ENCODE assay signal across 13 cellular contexts in genomic region chr22:36901411-36902142, GRCh38. TPM values are rescaled to one million over a fixed set of nuclear protein-coding genes. Genes with fewer than 3 reads are reported as not detected.
A peak's percentile ranks its signal among the peaks of the same experiment; 100 is the strongest.
DNase-seq lines count a peak whose midpoint lies in the region; ATAC-seq lines count a peak whose summit lies in the region.
"Had no signal": no experiment of that assay in that cellular context is flagged by ENCODE, and none has a peak within 500 bp of the region (broad histone marks: within the 10 kb centered on the region; RNA-seq: fewer than 3 reads in every experiment).

No MANE protein-coding gene starts in this region.

- H3K4me3 Mint-ChIP-seq in activated T-helper 1 cell treated with anti-CD3 and anti-CD28 coated beads, Interleukin-12 subunit alpha, Interleukin-12 subunit beta, Interleukin-2, Interleukin-4 antibody, amounts not matched to agents 30 ng/mL and 10 ng/mL and 1 ng/mL, durations not matched to agents 14 hours and 24 hours and 36 hours = peak overlapping the region; percentile 43

- peaks cover 4% of the 10 kb centered on the region for H3K36me3 Mint-ChIP-seq in activated T-helper 1 cell treated with anti-CD3 and anti-CD28 coated beads, Interleukin-12 subunit alpha, Interleukin-12 subunit beta, Interleukin-2, Interleukin-4 antibody, amounts not matched to agents 30 ng/mL and 10 ng/mL and 1 ng/mL, durations not matched to agents 14 hours and 24 hours and 36 hours (ENCODE audit: low read depth)

- DNase-seq in CMK (ENCODE audit: low read depth) (peak; percentile 94), dedifferentiated amniotic fluid mesenchymal stem cell (ENCODE audit: extremely low spot score) (no peak), DMS 273 (lab: John Stamatoyannopoulos, UW; ENCODE audit: unreplicated experiment) (no peak), NCI-H1930 (lab: John Stamatoyannopoulos, UW) (no peak), NCI-H1105 (lab: John Stamatoyannopoulos, UW) (no peak)
- DNase-seq in activated T-helper 1 cell treated with anti-CD3 and anti-CD28 coated beads, Interleukin-12 subunit alpha, Interleukin-12 subunit beta, Interleukin-2, Interleukin-4 antibody, amounts not matched to agents 30 ng/mL and 10 ng/mL and 1 ng/mL, durations not matched to agents 14 hours and 24 hours and 36 hours (ENCODE audit: low spot score) = peak; percentile 49
- DNase-seq: caudate nucleus, COR-L47, pancreas, T-helper 9 cell had no signal

- peak; percentile 83 for ATAC-seq in GM19397 (IDR thresholded peaks at IDR 0.05; ENCODE audit: unreplicated experiment)
- ATAC-seq in HG03280 (IDR thresholded peaks at IDR 0.05; ENCODE audit: unreplicated experiment) = peak; percentile 74
- ATAC-seq: HCT116 had no signal

- peaks cover 46% of the 10 kb centered on the region for H3K4me1 Mint-ChIP-seq in activated T-helper 1 cell treated with anti-CD3 and anti-CD28 coated beads, Interleukin-12 subunit alpha, Interleukin-12 subunit beta, Interleukin-2, Interleukin-4 antibody, amounts not matched to agents 30 ng/mL and 10 ng/mL and 1 ng/mL, durations not matched to agents 14 hours and 24 hours and 36 hours (ENCODE audit: low read depth)

- intact Hi-C loops in activated T-helper 1 cell treated with anti-CD3 and anti-CD28 coated beads, Interleukin-12 subunit alpha, Interleukin-12 subunit beta, Interleukin-2, Interleukin-4 antibody, amounts not matched to agents 30 ng/mL and 10 ng/mL and 1 ng/mL, durations not matched to agents 14 hours and 24 hours and 36 hours (cut with micrococcal nuclease) = loop anchor here (1.0 to 5.0 kb wide), 2 partner anchors 27 to 44 kb away; no protein-coding TSS in a partner anchor

- H3K27me3 Mint-ChIP-seq in activated T-helper 1 cell treated with anti-CD3 and anti-CD28 coated beads, Interleukin-12 subunit alpha, Interleukin-12 subunit beta, Interleukin-2, Interleukin-4 antibody, amounts not matched to agents 30 ng/mL and 10 ng/mL and 1 ng/mL, durations not matched to agents 14 hours and 24 hours and 36 hours (ENCODE audit: insufficient read depth) = peaks cover 13% of the 10 kb centered on the region

- H3K9me3 Mint-ChIP-seq in activated T-helper 1 cell treated with anti-CD3 and anti-CD28 coated beads, Interleukin-12 subunit alpha, Interleukin-12 subunit beta, Interleukin-2, Interleukin-4 antibody, amounts not matched to agents 30 ng/mL and 10 ng/mL and 1 ng/mL, durations not matched to agents 14 hours and 24 hours and 36 hours = peaks cover 16% of the 10 kb centered on the region

- H3K27ac Mint-ChIP-seq in activated T-helper 1 cell treated with anti-CD3 and anti-CD28 coated beads, Interleukin-12 subunit alpha, Interleukin-12 subunit beta, Interleukin-2, Interleukin-4 antibody, amounts not matched to agents 30 ng/mL and 10 ng/mL and 1 ng/mL, durations not matched to agents 14 hours and 24 hours and 36 hours = peak overlapping the region; percentile 85

RNA-seq across cellular contexts. Expression of gene CSF2RB, which starts 11.9 kb away (rescaled TPM):
- total RNA-seq in activated T-helper 1 cell treated with anti-CD3 and anti-CD28 coated beads, Interleukin-12 subunit alpha, Interleukin-12 subunit beta, Interleukin-2, Interleukin-4 antibody, amounts not matched to agents 30 ng/mL and 10 ng/mL and 1 ng/mL, durations not matched to agents 14 hours and 24 hours and 36 hours = 11.7 and 11.8 TPM in 2 replicates

RNA-seq across cellular contexts. Expression of gene NCF4, which starts 40.8 kb away (rescaled TPM):
- 15.6 and 17.3 TPM in 2 replicates for total RNA-seq in activated T-helper 1 cell treated with anti-CD3 and anti-CD28 coated beads, Interleukin-12 subunit alpha, Interleukin-12 subunit beta, Interleukin-2, Interleukin-4 antibody, amounts not matched to agents 30 ng/mL and 10 ng/mL and 1 ng/mL, durations not matched to agents 14 hours and 24 hours and 36 hours

Comparison
In these comparisons a context has a peak if more than half of its experiments do, and no peak if none do; other contexts are left out.
1. DNase-seq: peak in CMK (single experiment) and activated T-helper 1 cell treated with anti-CD3 and anti-CD28 coated beads, Interleukin-12 subunit alpha, Interleukin-12 subunit beta, Interleukin-2, Interleukin-4 antibody, amounts not matched to agents 30 ng/mL and 10 ng/mL and 1 ng/mL, durations not matched to agents 14 hours and 24 hours and 36 hours (single experiment); none in dedifferentiated amniotic fluid mesenchymal stem cell (single experiment), DMS 273 (single experiment), NCI-H1930 (0 of 2) and NCI-H1105 (single experiment).